In the genomic region with DNA sequence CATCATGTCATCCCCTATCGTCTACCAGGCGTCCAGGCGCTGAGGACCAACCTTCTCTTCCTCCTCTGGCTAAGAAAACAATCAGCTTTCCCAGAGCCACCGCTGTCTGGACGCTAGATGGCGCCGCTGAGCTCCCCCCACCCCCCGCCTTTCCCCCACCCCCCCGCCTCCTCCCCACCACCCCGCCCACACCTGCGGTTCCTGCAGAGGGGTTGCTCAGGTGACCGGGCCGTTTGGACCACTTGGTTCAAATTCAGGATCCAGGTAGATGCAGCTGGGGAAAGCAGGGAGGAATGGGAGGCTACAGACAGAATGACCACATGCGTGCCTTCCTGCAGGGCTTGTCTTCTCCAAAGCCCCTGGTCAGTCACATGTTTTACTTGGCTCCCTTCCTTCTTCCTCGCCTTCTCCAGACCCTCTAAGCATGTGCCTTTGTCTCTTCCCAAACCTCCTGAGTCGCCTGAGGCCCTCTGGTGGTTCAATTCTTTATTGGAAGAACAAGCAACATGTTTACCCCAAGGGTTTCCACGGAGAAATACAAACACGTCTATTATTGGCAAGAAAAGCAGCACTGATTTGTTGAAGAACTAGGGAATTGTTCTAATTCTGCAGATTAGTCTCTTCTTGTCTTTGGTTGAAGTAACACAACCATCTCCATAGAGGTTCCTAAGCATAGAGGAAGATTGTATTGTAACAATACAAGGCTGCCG, we compare ENCODE assay signal across 1 cellular context.
TF ChIP-seq lines count a peak whose summit lies in the region.

No MANE protein-coding gene starts in this region.

TF ChIP-seq in K562, 482 proteins besides CTCF, POLR2A, EP300 and RAD21 (continued from another document and continues in another):
- TF ChIP-seq KDM2B (CRISPR knock-in tag; IDR thresholded peaks at IDR 0.05) (no peak), AFF4 (CRISPR knock-in tag; IDR thresholded peaks at IDR 0.05) (no peak), ZNF212 (CRISPR knock-in tag; IDR thresholded peaks at IDR 0.05) (no peak), MTA1 (IDR thresholded peaks at IDR 0.05; ENCODE audit: borderline replicate concordance) (peak; percentile 37; the same call in 1 of the 2 replicates), BHLHE40 (IDR thresholded peaks at IDR 0.05; ENCODE audit: low read length) (peak; percentile 55), EHMT2 (IDR thresholded peaks at IDR 0.05) (0 out of 2 replicates have a peak, but pooled peaks have one; percentile 18), MYC (IDR thresholded peaks at IDR 0.05; ENCODE audit: low read depth, low read length) (peak; percentile 79), MYC (CRISPR knock-in tag; IDR thresholded peaks at IDR 0.05; ENCODE audit: borderline replicate concordance, low read depth) (no peak), E2F6 (IDR thresholded peaks at IDR 0.05; ENCODE audit: borderline replicate concordance in 1 of 2, extremely low read depth in 1 of 2, insufficient read depth in 1 of 2, insufficient read length in 1 of 2, low read depth in 1 of 2, low read length in 1 of 2, poor library complexity in 1 of 2, severe bottlenecking in 1 of 2) (peak; percentile 75 to 91), NFIC (IDR thresholded peaks at IDR 0.05) (peak; percentile 42; the same call in 1 of the 2 replicates), ZNF57 (CRISPR knock-in tag; IDR thresholded peaks at IDR 0.05) (no peak), NFXL1 (CRISPR knock-in tag; IDR thresholded peaks at IDR 0.05) (peak; percentile 55; the same call in 1 of the 2 replicates), ZBTB7A (IDR thresholded peaks at IDR 0.05; ENCODE audit: borderline replicate concordance, control insufficient read depth, low read depth, low read length) (peak; percentile 44; the same call in 1 of the 2 replicates), LEF1 (IDR thresholded peaks at IDR 0.05) (no peak), WHSC1 (IDR thresholded peaks at IDR 0.05; ENCODE audit: low read length) (no peak), ZBTB8A (IDR thresholded peaks at IDR 0.05; ENCODE audit: partially characterized antibody) (no peak), L3MBTL2 (IDR thresholded peaks at IDR 0.05) (peak; percentile 97), CTBP1 (IDR thresholded peaks at IDR 0.05; ENCODE audit: borderline replicate concordance) (peak; percentile 66; the same call in 1 of the 2 replicates), ZNF41 (CRISPR knock-in tag; conservative IDR thresholded peaks at IDR 0.05) (0 out of 2 replicates have a peak, but pooled peaks have one; percentile 9), ZNF695 (CRISPR knock-in tag; IDR thresholded peaks at IDR 0.05) (no peak), FOXP1 (CRISPR knock-in tag; IDR thresholded peaks at IDR 0.05) (0 out of 2 replicates have a peak, but pooled peaks have one; percentile 39), SAFB (IDR thresholded peaks at IDR 0.05; ENCODE audit: borderline replicate concordance, low read depth, low read length) (no peak), RCOR1 (IDR thresholded peaks at IDR 0.05; ENCODE audit: borderline replicate concordance in 1 of 2, low read depth in 2 of 2, low read length in 2 of 2) (peak in 1 of 2 experiments; percentile 55; a peak in 2 of 4 replicates), EGR1 (conservative IDR thresholded peaks at IDR 0.05) (0 out of 2 replicates have a peak, but pooled peaks have one; percentile 14), SMAD4 (CRISPR knock-in tag; conservative IDR thresholded peaks at IDR 0.05) (peak; percentile 34; the same call in 1 of the 2 replicates), SREBF1 (IDR thresholded peaks at IDR 0.05; ENCODE audit: borderline replicate concordance, low read depth, low read length) (no peak), HDAC1 (IDR thresholded peaks at IDR 0.05) (peak in 1 of 2 experiments; percentile 67; a peak in 1 of 4 replicates), ZBTB17 (CRISPR knock-in tag; IDR thresholded peaks at IDR 0.05) (no peak), HNRNPK (IDR thresholded peaks at IDR 0.05; ENCODE audit: low read depth, low read length, poor library complexity, severe bottlenecking) (peak; percentile 84), FOXJ2 (tag; IDR thresholded peaks at IDR 0.05) (peak; percentile 99), SP1 (CRISPR knock-in tag; IDR thresholded peaks at IDR 0.05) (0 out of 2 replicates have a peak, but pooled peaks have one; percentile 14), OTX1 (CRISPR knock-in tag; IDR thresholded peaks at IDR 0.05) (peak; percentile 58; the same call in 1 of the 2 replicates)
- TF ChIP-seq, protein P1, sequence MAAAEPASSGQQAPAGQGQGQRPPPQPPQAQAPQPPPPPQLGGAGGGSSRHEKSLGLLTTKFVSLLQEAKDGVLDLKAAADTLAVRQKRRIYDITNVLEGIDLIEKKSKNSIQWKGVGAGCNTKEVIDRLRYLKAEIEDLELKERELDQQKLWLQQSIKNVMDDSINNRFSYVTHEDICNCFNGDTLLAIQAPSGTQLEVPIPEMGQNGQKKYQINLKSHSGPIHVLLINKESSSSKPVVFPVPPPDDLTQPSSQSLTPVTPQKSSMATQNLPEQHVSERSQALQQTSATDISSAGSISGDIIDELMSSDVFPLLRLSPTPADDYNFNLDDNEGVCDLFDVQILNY (CRISPR knock-in tag; IDR thresholded peaks at IDR 0.05), result no peak
- TF ChIP-seq, protein P2, sequence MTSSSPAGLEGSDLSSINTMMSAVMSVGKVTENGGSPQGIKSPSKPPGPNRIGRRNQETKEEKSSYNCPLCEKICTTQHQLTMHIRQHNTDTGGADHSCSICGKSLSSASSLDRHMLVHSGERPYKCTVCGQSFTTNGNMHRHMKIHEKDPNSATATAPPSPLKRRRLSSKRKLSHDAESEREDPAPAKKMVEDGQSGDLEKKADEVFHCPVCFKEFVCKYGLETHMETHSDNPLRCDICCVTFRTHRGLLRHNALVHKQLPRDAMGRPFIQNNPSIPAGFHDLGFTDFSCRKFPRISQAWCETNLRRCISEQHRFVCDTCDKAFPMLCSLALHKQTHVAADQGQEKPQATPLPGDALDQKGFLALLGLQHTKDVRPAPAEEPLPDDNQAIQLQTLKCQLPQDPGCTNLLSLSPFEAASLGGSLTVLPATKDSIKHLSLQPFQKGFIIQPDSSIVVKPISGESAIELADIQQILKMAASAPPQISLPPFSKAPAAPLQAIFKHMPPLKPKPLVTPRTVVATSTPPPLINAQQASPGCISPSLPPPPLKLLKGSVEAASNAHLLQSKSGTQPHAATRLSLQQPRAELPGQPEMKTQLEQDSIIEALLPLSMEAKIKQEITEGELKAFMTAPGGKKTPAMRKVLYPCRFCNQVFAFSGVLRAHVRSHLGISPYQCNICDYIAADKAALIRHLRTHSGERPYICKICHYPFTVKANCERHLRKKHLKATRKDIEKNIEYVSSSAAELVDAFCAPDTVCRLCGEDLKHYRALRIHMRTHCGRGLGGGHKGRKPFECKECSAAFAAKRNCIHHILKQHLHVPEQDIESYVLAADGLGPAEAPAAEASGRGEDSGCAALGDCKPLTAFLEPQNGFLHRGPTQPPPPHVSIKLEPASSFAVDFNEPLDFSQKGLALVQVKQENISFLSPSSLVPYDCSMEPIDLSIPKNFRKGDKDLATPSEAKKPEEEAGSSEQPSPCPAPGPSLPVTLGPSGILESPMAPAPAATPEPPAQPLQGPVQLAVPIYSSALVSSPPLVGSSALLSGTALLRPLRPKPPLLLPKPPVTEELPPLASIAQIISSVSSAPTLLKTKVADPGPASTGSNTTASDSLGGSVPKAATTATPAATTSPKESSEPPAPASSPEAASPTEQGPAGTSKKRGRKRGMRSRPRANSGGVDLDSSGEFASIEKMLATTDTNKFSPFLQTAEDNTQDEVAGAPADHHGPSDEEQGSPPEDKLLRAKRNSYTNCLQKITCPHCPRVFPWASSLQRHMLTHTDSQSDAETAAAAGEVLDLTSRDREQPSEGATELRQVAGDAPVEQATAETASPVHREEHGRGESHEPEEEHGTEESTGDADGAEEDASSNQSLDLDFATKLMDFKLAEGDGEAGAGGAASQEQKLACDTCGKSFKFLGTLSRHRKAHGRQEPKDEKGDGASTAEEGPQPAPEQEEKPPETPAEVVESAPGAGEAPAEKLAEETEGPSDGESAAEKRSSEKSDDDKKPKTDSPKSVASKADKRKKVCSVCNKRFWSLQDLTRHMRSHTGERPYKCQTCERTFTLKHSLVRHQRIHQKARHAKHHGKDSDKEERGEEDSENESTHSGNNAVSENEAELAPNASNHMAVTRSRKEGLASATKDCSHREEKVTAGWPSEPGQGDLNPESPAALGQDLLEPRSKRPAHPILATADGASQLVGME (CRISPR knock-in tag; IDR thresholded peaks at IDR 0.05), result peak; percentile 34; the same call in 1 of the 2 replicates
- TF ChIP-seq, protein P3, sequence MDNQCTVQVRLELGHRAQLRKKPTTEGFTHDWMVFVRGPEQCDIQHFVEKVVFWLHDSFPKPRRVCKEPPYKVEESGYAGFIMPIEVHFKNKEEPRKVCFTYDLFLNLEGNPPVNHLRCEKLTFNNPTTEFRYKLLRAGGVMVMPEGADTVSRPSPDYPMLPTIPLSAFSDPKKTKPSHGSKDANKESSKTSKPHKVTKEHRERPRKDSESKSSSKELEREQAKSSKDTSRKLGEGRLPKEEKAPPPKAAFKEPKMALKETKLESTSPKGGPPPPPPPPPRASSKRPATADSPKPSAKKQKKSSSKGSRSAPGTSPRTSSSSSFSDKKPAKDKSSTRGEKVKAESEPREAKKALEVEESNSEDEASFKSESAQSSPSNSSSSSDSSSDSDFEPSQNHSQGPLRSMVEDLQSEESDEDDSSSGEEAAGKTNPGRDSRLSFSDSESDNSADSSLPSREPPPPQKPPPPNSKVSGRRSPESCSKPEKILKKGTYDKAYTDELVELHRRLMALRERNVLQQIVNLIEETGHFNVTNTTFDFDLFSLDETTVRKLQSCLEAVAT (IDR thresholded peaks at IDR 0.05), result no peak
- TF ChIP-seq, protein P4, sequence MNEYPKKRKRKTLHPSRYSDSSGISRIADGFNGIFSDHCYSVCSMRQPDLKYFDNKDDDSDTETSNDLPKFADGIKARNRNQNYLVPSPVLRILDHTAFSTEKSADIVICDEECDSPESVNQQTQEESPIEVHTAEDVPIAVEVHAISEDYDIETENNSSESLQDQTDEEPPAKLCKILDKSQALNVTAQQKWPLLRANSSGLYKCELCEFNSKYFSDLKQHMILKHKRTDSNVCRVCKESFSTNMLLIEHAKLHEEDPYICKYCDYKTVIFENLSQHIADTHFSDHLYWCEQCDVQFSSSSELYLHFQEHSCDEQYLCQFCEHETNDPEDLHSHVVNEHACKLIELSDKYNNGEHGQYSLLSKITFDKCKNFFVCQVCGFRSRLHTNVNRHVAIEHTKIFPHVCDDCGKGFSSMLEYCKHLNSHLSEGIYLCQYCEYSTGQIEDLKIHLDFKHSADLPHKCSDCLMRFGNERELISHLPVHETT (CRISPR knock-in tag; conservative IDR thresholded peaks at IDR 0.05 in 1 of 2, IDR thresholded peaks at IDR 0.05 in 1 of 2), result 0 out of 4 replicates have a peak, but pooled peaks of 1 of the 2 experiments have one; percentile 63
- TF ChIP-seq, protein P5, sequence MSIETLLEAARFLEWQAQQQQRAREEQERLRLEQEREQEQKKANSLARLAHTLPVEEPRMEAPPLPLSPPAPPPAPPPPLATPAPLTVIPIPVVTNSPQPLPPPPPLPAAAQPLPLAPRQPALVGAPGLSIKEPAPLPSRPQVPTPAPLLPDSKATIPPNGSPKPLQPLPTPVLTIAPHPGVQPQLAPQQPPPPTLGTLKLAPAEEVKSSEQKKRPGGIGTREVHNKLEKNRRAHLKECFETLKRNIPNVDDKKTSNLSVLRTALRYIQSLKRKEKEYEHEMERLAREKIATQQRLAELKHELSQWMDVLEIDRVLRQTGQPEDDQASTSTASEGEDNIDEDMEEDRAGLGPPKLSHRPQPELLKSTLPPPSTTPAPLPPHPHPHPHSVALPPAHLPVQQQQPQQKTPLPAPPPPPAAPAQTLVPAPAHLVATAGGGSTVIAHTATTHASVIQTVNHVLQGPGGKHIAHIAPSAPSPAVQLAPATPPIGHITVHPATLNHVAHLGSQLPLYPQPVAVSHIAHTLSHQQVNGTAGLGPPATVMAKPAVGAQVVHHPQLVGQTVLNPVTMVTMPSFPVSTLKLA (conservative IDR thresholded peaks at IDR 0.05), result peak; percentile 54 to 72; a peak in 3 of 4 replicates
- TF ChIP-seq, protein P6, sequence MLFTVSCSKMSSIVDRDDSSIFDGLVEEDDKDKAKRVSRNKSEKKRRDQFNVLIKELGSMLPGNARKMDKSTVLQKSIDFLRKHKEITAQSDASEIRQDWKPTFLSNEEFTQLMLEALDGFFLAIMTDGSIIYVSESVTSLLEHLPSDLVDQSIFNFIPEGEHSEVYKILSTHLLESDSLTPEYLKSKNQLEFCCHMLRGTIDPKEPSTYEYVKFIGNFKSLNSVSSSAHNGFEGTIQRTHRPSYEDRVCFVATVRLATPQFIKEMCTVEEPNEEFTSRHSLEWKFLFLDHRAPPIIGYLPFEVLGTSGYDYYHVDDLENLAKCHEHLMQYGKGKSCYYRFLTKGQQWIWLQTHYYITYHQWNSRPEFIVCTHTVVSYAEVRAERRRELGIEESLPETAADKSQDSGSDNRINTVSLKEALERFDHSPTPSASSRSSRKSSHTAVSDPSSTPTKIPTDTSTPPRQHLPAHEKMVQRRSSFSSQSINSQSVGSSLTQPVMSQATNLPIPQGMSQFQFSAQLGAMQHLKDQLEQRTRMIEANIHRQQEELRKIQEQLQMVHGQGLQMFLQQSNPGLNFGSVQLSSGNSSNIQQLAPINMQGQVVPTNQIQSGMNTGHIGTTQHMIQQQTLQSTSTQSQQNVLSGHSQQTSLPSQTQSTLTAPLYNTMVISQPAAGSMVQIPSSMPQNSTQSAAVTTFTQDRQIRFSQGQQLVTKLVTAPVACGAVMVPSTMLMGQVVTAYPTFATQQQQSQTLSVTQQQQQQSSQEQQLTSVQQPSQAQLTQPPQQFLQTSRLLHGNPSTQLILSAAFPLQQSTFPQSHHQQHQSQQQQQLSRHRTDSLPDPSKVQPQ (CRISPR knock-in tag; IDR thresholded peaks at IDR 0.05; ENCODE audit: borderline replicate concordance), result 0 out of 2 replicates have a peak, but pooled peaks have one; percentile 44
